ENCODE assay signal across 3 cellular contexts in the genomic region with DNA sequence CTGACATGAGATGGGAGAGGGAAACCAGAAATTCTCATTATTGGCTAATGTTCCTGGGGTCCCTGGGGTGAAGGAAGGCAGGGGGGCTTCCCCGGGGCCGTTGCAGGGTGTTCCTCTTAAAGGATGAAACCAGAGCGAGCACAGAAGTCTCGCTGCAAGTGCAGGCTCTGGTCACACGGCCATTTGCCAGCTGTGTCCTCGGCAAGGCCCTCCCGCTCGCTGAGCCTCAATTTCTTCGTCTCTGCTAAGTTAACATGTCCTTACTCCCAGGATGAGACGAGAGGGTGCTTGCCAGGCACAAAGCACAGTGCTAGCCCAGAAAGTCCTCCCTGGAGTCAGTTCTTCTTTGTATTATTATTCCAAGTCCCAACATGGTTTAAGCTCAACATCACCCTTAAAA.
"Had no signal": no experiment of that assay in that cellular context is flagged by ENCODE, and none has a peak within 500 bp of the region (broad histone marks: within the 10 kb centered on the region; RNA-seq: fewer than 3 reads in every experiment).

No MANE protein-coding gene starts in this region.

- DNase-seq: GDM1, GF-D8 had no signal

- H3K4me3 ChIP-seq: GM12878 had no signal
